Comparison of ENCODE assay signal across 24 cellular contexts in genomic region chr13:28603033-28603664, GRCh38. TPM values are rescaled to one million over a fixed set of nuclear protein-coding genes. Genes with fewer than 3 reads are reported as not detected.
DNase-seq lines count a peak whose midpoint lies in the region; ATAC-seq, FAIRE-seq and TF ChIP-seq lines count a peak whose summit lies in the region.
"Had no signal": no experiment of that assay in that cellular context is flagged by ENCODE, and none has a peak within 500 bp of the region (broad histone marks: within the 10 kb centered on the region; RNA-seq: fewer than 3 reads in every experiment).

No MANE protein-coding gene starts in this region.

- no peaks in the 10 kb centered on the region for H3F3A ChIP-seq in Loucy (ENCODE audit: low read depth)

- H3K36me3 Mint-ChIP-seq in nephron (ENCODE audit: low read depth) = no peaks in the 10 kb centered on the region
- H3K36me3 Mint-ChIP-seq in H9 (ENCODE audit: insufficient read depth in 1 of 3, low read depth in 3 of 3) = no peaks in the 10 kb centered on the region
- H3K36me3 Mint-ChIP-seq: CD8-positive, alpha-beta memory T cell had no signal

- no peak overlapping the region for H2BK20ac ChIP-seq in H9 (ENCODE audit: low read depth, low read length, poor library complexity, severe bottlenecking)

- TF ChIP-seq CTCF in Loucy (conservative IDR thresholded peaks at IDR 0.05; ENCODE audit: low read length) (no peak), left ventricle myocardium inferior (IDR thresholded peaks at IDR 0.05; ENCODE audit: borderline replicate concordance) (no peak), nephron (IDR thresholded peaks at IDR 0.05; ENCODE audit: unreplicated experiment in 3 of 3) (no peak), H9 (conservative IDR thresholded peaks at IDR 0.05) (no peak)

- H3K9me3 Mint-ChIP-seq in nephron = no peaks in the 10 kb centered on the region
- H3K9me3 Mint-ChIP-seq in H9 = no peaks in the 10 kb centered on the region; a peak in 1 of 5 replicates

- peak overlapping the region; percentile 56; the same call in 1 of the 2 replicates for H2AFZ ChIP-seq in Loucy (ENCODE audit: low read length)
- H2AFZ ChIP-seq in H9 (ENCODE audit: low read length) = no peak overlapping the region

- no peak overlapping the region for H4K5ac ChIP-seq in H9 (ENCODE audit: insufficient read length, low read depth, low read length)

- H3K79me2 ChIP-seq in Loucy (ENCODE audit: insufficient read depth, low read length) = no peaks in the 10 kb centered on the region
- H3K79me2 ChIP-seq in H9 (ENCODE audit: insufficient read depth, low read length) = no peaks in the 10 kb centered on the region

- H3K4ac ChIP-seq in H9 (ENCODE audit: low read depth, low read length) = no peak overlapping the region

- no peaks in the 10 kb centered on the region for H3K79me1 ChIP-seq in H9 (ENCODE audit: insufficient read depth, low read depth, low read length, poor library complexity, severe bottlenecking)

- peak overlapping the region; percentile 1 to 19 (median 2) for H3K27ac Mint-ChIP-seq in nephron
- H3K27ac Mint-ChIP-seq in H9 = peak overlapping the region in 1 of 3 experiments; percentile 72; a peak in 3 of 7 replicates
- H3K27ac Mint-ChIP-seq: CD8-positive, alpha-beta memory T cell had no signal

- H3K4me3 ChIP-seq in Loucy (ENCODE audit: low read length, poor library complexity, severe bottlenecking) (no peak overlapping the region), left ventricle myocardium inferior (no peak overlapping the region), small intestine (ENCODE audit: low read depth in 1 of 2, low read length in 2 of 2) (no peak overlapping the region)
- H3K4me3 ChIP-seq: SJCRH30 had no signal

- H3K27ac ChIP-seq in left ventricle myocardium inferior (replicated peaks) = peak overlapping the region; percentile 69
- no peak overlapping the region for H3K27ac ChIP-seq in H9 (ENCODE audit: insufficient read length, low read depth, low read length)
- no peak overlapping the region for H3K27ac ChIP-seq in small intestine (ENCODE audit: low read depth in 1 of 2, low read length in 1 of 2)
- H3K27ac ChIP-seq: C4-2B, SJCRH30 had no signal

- H3K4me3 Mint-ChIP-seq in nephron (no peak overlapping the region), H9 (no peak overlapping the region)
- H3K4me3 Mint-ChIP-seq: CD8-positive, alpha-beta memory T cell had no signal

- no CpG with 5 or more reads among the region's 6 CpGs for WGBS in H9 (ENCODE audit: extremely low coverage, insufficient read length, low lambda C conversion rate)
- 70 to 79% (median 75%) methylated on average over 6 of the region's 6 CpGs for WGBS in small intestine, 3 donors

- no peaks in the 10 kb centered on the region for H3K36me3 ChIP-seq in Loucy (ENCODE audit: insufficient read depth, low read length)
- no peaks in the 10 kb centered on the region for H3K36me3 ChIP-seq in left ventricle myocardium inferior
- H3K36me3 ChIP-seq in small intestine (ENCODE audit: control insufficient read depth in 2 of 2, insufficient read depth in 2 of 2, low read length in 2 of 2) = no peaks in the 10 kb centered on the region
- H3K36me3 ChIP-seq: SJCRH30 had no signal

- intact Hi-C loops in left ventricle myocardium inferior (cut with micrococcal nuclease) = no loop called here

- DNase-seq in EH (ENCODE audit: low read depth) = peak; percentile 54
- DNase-seq in left ventricle myocardium inferior = no peak
- DNase-seq in H9 = no peak
- no peak for DNase-seq in small intestine
- DNase-seq: Calu3; CD8-positive, alpha-beta memory T cell; DMS153; EL; GF-D8; NCI-H1694; NCI-H2081; NCI-H2171; NCI-H345; NCI-H524; NCI-H774; NK-92 treated with Interleukin-12 subunit alpha and Interleukin-12 subunit beta, amount 100 ng/mL, for 24 hours; SJCRH30 had no signal

- FAIRE-seq in small intestine (lab: Jason Lieb, UNC) = no peak
- FAIRE-seq: A204.1, HTR-8/SVneo had no signal

- H3K27me3 Mint-ChIP-seq in nephron (ENCODE audit: low read depth) = peaks cover 7% of the 10 kb centered on the region
- H3K27me3 Mint-ChIP-seq in H9 (ENCODE audit: low read depth) = peaks cover 3% of the 10 kb centered on the region; the same call in 1 of the 2 replicates

- H3K9me3 ChIP-seq in Loucy (ENCODE audit: insufficient read depth, low read depth, low read length) (no peaks in the 10 kb centered on the region), left ventricle myocardium inferior (replicated peaks) (peaks cover 8% of the 10 kb centered on the region), H9 (ENCODE audit: control insufficient read depth, low read depth, low read length) (no peaks in the 10 kb centered on the region), small intestine (ENCODE audit: control insufficient read depth, low read depth) (no peaks in the 10 kb centered on the region)
- H3K9me3 ChIP-seq: SJCRH30 had no signal

- no peak overlapping the region for H2BK15ac ChIP-seq in H9 (ENCODE audit: low read depth, low read length)

- H3K9ac ChIP-seq in Loucy (ENCODE audit: low read depth, low read length, poor library complexity, severe bottlenecking) (no peak overlapping the region), H9 (ENCODE audit: extremely low read depth, insufficient read length, low read length) (no peak overlapping the region)

- H4K20me1 ChIP-seq in Loucy (ENCODE audit: insufficient read depth, low read length, poor library complexity, severe bottlenecking) = no peaks in the 10 kb centered on the region
- no peaks in the 10 kb centered on the region for H4K20me1 ChIP-seq in H9 (ENCODE audit: control insufficient read depth, insufficient read depth, insufficient read length)

- H3K4me2 ChIP-seq in Loucy (ENCODE audit: low read depth, low read length, poor library complexity, severe bottlenecking) (no peak overlapping the region), H9 (ENCODE audit: insufficient read depth, insufficient read length, low read length) (no peak overlapping the region)

- no peak overlapping the region for H3T11ph ChIP-seq in H9 (ENCODE audit: low read length)

- H3K9me2 ChIP-seq in Loucy (replicated peaks; ENCODE audit: low read depth, low read length) = no peaks in the 10 kb centered on the region

- H2BK5ac ChIP-seq in H9 (ENCODE audit: insufficient read length, low read length) = no peak overlapping the region

- H3K23ac ChIP-seq in H9 (ENCODE audit: insufficient read length, low read depth, low read length) = no peak overlapping the region

- peaks cover 12% of the 10 kb centered on the region for H3K4me1 ChIP-seq in Loucy (ENCODE audit: insufficient read depth, low read length, poor library complexity, severe bottlenecking)
- no peaks in the 10 kb centered on the region for H3K4me1 ChIP-seq in left ventricle myocardium inferior
- no peaks in the 10 kb centered on the region for H3K4me1 ChIP-seq in H9 (ENCODE audit: insufficient read depth, low read length)
- no peaks in the 10 kb centered on the region for H3K4me1 ChIP-seq in small intestine (ENCODE audit: control insufficient read depth in 2 of 2, insufficient read depth in 1 of 2, low read depth in 1 of 2, low read length in 1 of 2)
- H3K4me1 ChIP-seq: SJCRH30 had no signal

- H2BK120ac ChIP-seq in H9 (ENCODE audit: low read depth, low read length, poor library complexity, severe bottlenecking) = no peak overlapping the region

- H2AK5ac ChIP-seq in H9 (ENCODE audit: insufficient read length, low read length) = no peak overlapping the region

- no peak overlapping the region for H3K14ac ChIP-seq in H9 (ENCODE audit: insufficient read depth, low read length)

- H4K91ac ChIP-seq in H9 (ENCODE audit: insufficient read length, low read depth, low read length) = no peak overlapping the region

- no peak overlapping the region for H3K56ac ChIP-seq in H9 (ENCODE audit: insufficient read length, low read depth, low read length)

- H3K27me3 ChIP-seq in Loucy (ENCODE audit: insufficient read depth, low read length, poor library complexity, severe bottlenecking) = no peaks in the 10 kb centered on the region
- no peaks in the 10 kb centered on the region for H3K27me3 ChIP-seq in left ventricle myocardium inferior (ENCODE audit: low read depth)
- H3K27me3 ChIP-seq in H9 (ENCODE audit: insufficient read depth, low read length) = no peaks in the 10 kb centered on the region
- H3K27me3 ChIP-seq in small intestine (ENCODE audit: control insufficient read depth in 2 of 2, insufficient read depth in 2 of 2, low read length in 2 of 2) = no peaks in the 10 kb centered on the region
- H3K27me3 ChIP-seq: SJCRH30 had no signal

- H3K18ac ChIP-seq in H9 (ENCODE audit: insufficient read length, low read depth, low read length) = no peak overlapping the region

- H4K8ac ChIP-seq in H9 (replicated peaks; ENCODE audit: insufficient read length, low read depth, low read length) = no peak overlapping the region

- H2BK12ac ChIP-seq in H9 (ENCODE audit: insufficient read length, low read depth, low read length) = no peak overlapping the region

- H3K23me2 ChIP-seq in H9 (ENCODE audit: insufficient read length, low read depth, low read length, poor library complexity, severe bottlenecking) = no peaks in the 10 kb centered on the region

- H3K4me1 Mint-ChIP-seq in nephron (peaks cover 19% of the 10 kb centered on the region), H9 (peaks cover 9 to 13% of the 10 kb centered on the region in 2 experiments)
- H3K4me1 Mint-ChIP-seq: CD8-positive, alpha-beta memory T cell had no signal

- no peak for ATAC-seq in GM18858 (IDR thresholded peaks at IDR 0.05; ENCODE audit: unreplicated experiment)
- ATAC-seq: HCT116 had no signal

RNA-seq across cellular contexts. Expression of gene POMP, which starts 55.8 kb away (rescaled TPM):
- total RNA-seq in left ventricle myocardium inferior (101 TPM), H9 (2021) (102 and 103 TPM in 2 replicates)
- 100 to 1,000 TPM in 2 of 3 donors, 10 to 100 TPM in 1; 94.5 to 121 (median 115) TPM for polyA plus RNA-seq in small intestine
